ENCODE assay signal across 24 cellular contexts in genomic region chr1:60890664-60891063, GRCh38.
"Had no signal": no experiment of that assay in that cellular context is flagged by ENCODE, and none has a peak within 500 bp of the region (broad histone marks: within the 10 kb centered on the region; RNA-seq: fewer than 3 reads in every experiment).

No MANE protein-coding gene starts in this region.

- H3K27me3 Mint-ChIP-seq: activated naive CD4-positive, alpha-beta T cell treated with anti-CD3 and anti-CD28 coated beads, Interleukin-2, amount 10 ng/mL, durations not matched to agents 7 days and 5 days; naive B cell; stimulated activated naive B cell treated with anti-CD40 and anti-IgM and Interleukin-4, amounts not matched to agents 10 μg/mL and 1 μg/mL and 100 μg/mL, for 72 hours had no signal

- H3K4me1 ChIP-seq: pancreas, sigmoid colon had no signal

- H3K4me1 Mint-ChIP-seq: activated naive CD4-positive, alpha-beta T cell treated with anti-CD3 and anti-CD28 coated beads, Interleukin-2, amount 10 ng/mL, durations not matched to agents 7 days and 5 days; activated naive CD8-positive, alpha-beta T cell treated with anti-CD3 and anti-CD28 coated beads, Interleukin-2, amount 50 U/mL, for 24 hours; naive B cell; stimulated activated naive B cell treated with anti-CD40 and anti-IgM and Interleukin-4, amounts not matched to agents 10 μg/mL and 1 μg/mL and 100 μg/mL, for 72 hours had no signal

- H3K27me3 ChIP-seq: gastrocnemius medialis, heart right ventricle, pancreas, sigmoid colon had no signal

- H3K27ac Mint-ChIP-seq: activated naive CD4-positive, alpha-beta T cell treated with anti-CD3 and anti-CD28 coated beads, Interleukin-2, amount 10 ng/mL, durations not matched to agents 7 days and 5 days; activated naive CD8-positive, alpha-beta T cell treated with anti-CD3 and anti-CD28 coated beads, Interleukin-2, amount 50 U/mL, for 24 hours; stimulated activated naive B cell treated with anti-CD40 and anti-IgM and Interleukin-4, amounts not matched to agents 10 μg/mL and 1 μg/mL and 100 μg/mL, for 72 hours; T-helper 1 cell treated with Interleukin-12 subunit alpha and Interleukin-12 subunit beta and Interleukin-4 antibody, amounts not matched to agents 30 μg/mL and 1 μg/mL, for 36 hours had no signal

- H3K4me3 ChIP-seq: gastrocnemius medialis, heart right ventricle, lung, mucosa of descending colon, pancreas, sigmoid colon, thoracic aorta had no signal

- H3K36me3 Mint-ChIP-seq: activated naive CD4-positive, alpha-beta T cell treated with anti-CD3 and anti-CD28 coated beads, Interleukin-2, amount 10 ng/mL, durations not matched to agents 7 days and 5 days; naive B cell; stimulated activated naive B cell treated with anti-CD40 and anti-IgM and Interleukin-4, amounts not matched to agents 10 μg/mL and 1 μg/mL and 100 μg/mL, for 72 hours had no signal

- H3K27ac ChIP-seq: brain microvascular endothelial cell, gastrocnemius medialis, heart right ventricle, pancreas, sigmoid colon had no signal

- H3K36me3 ChIP-seq: brain microvascular endothelial cell, gastrocnemius medialis, heart right ventricle, pancreas, sigmoid colon, thoracic aorta had no signal

- DNase-seq: activated CD4-positive, alpha-beta T cell treated with anti-CD3 and anti-CD28 coated beads, Interleukin-2, amount 50 U/mL, for 1 hour; activated CD8-positive, alpha-beta memory T cell treated with anti-CD3 and anti-CD28 coated beads, Interleukin-2, amount 50 U/mL, for 4 hours; activated effector memory CD4-positive, alpha-beta T cell treated with Interleukin-2 at 50 U/mL for 16 hours; activated naive CD4-positive, alpha-beta T cell treated with anti-CD3 and anti-CD28 coated beads, Interleukin-2, amount 10 ng/mL, durations not matched to agents 7 days and 5 days; activated naive CD8-positive, alpha-beta T cell treated with anti-CD3 and anti-CD28 coated beads, Interleukin-2, amount 50 U/mL, for 24 hours; activated T-cell treated with anti-CD3 and anti-CD28 coated beads, Interleukin-2, amount 50 U/mL, for 48 hours; anterior cingulate cortex; brain microvascular endothelial cell; effector CD8-positive, alpha-beta T cell; gastrocnemius medialis; heart right ventricle; kidney; mucosa of descending colon; naive B cell; pancreas; sigmoid colon; stimulated activated CD4-positive, alpha-beta T cell treated with anti-CD3 and anti-CD28 coated beads, Interleukin-4, amount 100 ng/mL, for 24 hours; stimulated activated naive B cell treated with anti-CD40 and anti-IgM and Interleukin-4, amounts not matched to agents 10 μg/mL and 1 μg/mL and 100 μg/mL, for 72 hours had no signal

- H3K9me3 Mint-ChIP-seq: activated naive CD4-positive, alpha-beta T cell treated with anti-CD3 and anti-CD28 coated beads, Interleukin-2, amount 10 ng/mL, durations not matched to agents 7 days and 5 days; activated naive CD8-positive, alpha-beta T cell treated with anti-CD3 and anti-CD28 coated beads, Interleukin-2, amount 50 U/mL, for 24 hours; naive B cell; stimulated activated naive B cell treated with anti-CD40 and anti-IgM and Interleukin-4, amounts not matched to agents 10 μg/mL and 1 μg/mL and 100 μg/mL, for 72 hours; T-helper 1 cell treated with Interleukin-12 subunit alpha and Interleukin-12 subunit beta and Interleukin-4 antibody, amounts not matched to agents 30 μg/mL and 1 μg/mL, for 36 hours had no signal

- ATAC-seq: activated CD4-positive, CD25-positive, alpha-beta regulatory T cell treated with anti-CD3 and anti-CD28 coated beads, Interleukin-2, amount 50 U/mL, for 24 hours; activated naive CD8-positive, alpha-beta T cell treated with anti-CD3 and anti-CD28 coated beads, Interleukin-2, amount 50 U/mL, for 24 hours; esophagus mucosa; gastrocnemius medialis; heart right ventricle; left lobe of liver; mucosa of descending colon; pancreas; stimulated activated naive B cell treated with anti-CD40 and anti-IgM and Interleukin-4, amounts not matched to agents 10 μg/mL and 1 μg/mL and 100 μg/mL, for 72 hours had no signal

- H3K4me3 Mint-ChIP-seq: activated naive CD4-positive, alpha-beta T cell treated with anti-CD3 and anti-CD28 coated beads, Interleukin-2, amount 10 ng/mL, durations not matched to agents 7 days and 5 days; activated naive CD8-positive, alpha-beta T cell treated with anti-CD3 and anti-CD28 coated beads, Interleukin-2, amount 50 U/mL, for 24 hours; naive B cell; stimulated activated naive B cell treated with anti-CD40 and anti-IgM and Interleukin-4, amounts not matched to agents 10 μg/mL and 1 μg/mL and 100 μg/mL, for 72 hours; T-helper 1 cell treated with Interleukin-12 subunit alpha and Interleukin-12 subunit beta and Interleukin-4 antibody, amounts not matched to agents 30 μg/mL and 1 μg/mL, for 36 hours had no signal
